Comparison of ENCODE assay signal across 8 cellular contexts in the genomic region with DNA sequence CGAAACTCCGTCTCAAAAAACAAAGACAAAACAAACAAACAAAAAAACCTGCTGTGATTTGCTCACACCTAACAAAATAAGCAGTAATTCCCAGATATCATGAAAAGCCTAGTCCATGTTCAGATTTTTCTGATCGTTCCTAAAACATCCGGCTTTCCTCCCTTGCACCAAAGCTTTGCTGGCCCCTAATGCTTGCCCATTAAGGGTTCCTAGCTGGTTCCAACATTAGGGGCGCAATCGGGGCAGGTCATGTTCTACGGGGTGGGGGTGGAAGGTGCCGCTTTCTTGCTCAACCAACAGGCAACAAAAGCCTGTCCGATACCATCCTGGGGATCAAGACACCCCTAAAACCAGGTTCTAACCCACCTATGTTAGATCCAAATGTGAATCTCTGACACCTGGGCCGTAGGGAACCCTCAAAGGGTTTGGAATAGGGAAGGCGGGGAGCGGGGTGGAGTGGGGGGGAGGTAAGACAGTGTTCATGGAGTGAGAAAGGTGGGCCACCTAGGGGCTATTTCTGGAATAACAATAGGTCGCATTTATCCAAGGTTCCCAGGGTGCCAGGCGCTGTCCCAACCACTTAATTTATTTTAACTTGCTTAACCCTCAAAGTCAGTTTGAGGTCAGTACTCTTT. TPM values are rescaled to one million over a fixed set of nuclear protein-coding genes. Genes with fewer than 3 reads are reported as not detected.
DNase-seq lines count a peak whose midpoint lies in the region; ATAC-seq and TF ChIP-seq lines count a peak whose summit lies in the region.

No MANE protein-coding gene starts in this region.

- ATAC-seq in activated naive CD4-positive, alpha-beta T cell treated with anti-CD3 and anti-CD28 coated beads, Interleukin-2, amount 50 U/mL, for 72 hours: peak; percentile 78 to 91
- ATAC-seq in HG03097 (IDR thresholded peaks at IDR 0.05; ENCODE audit: low FRiP score, unreplicated experiment): no peak
- ATAC-seq in HG03175 (IDR thresholded peaks at IDR 0.05; ENCODE audit: unreplicated experiment): no peak

- H3K9me3 ChIP-seq in CD8-positive, alpha-beta memory T cell (ENCODE audit: low read length): no peaks in the 10 kb centered on the region
- no peaks in the 10 kb centered on the region for H3K9me3 ChIP-seq in OCI-LY1 (ENCODE audit: low read length)

- H3K4me1 ChIP-seq in CD8-positive, alpha-beta memory T cell (ENCODE audit: insufficient read depth, low read length): peaks cover 22% of the 10 kb centered on the region
- peaks cover 28% of the 10 kb centered on the region for H3K4me1 ChIP-seq in OCI-LY1 (ENCODE audit: insufficient read depth, low read length, severe bottlenecking)

- peak overlapping the region in 2 of 8 donors; percentile 27 to 45 for H3K27ac Mint-ChIP-seq in CD8-positive, alpha-beta memory T cell
- H3K27ac Mint-ChIP-seq in activated naive CD4-positive, alpha-beta T cell treated with anti-CD3 and anti-CD28 coated beads, Interleukin-2, amount 50 U/mL, for 72 hours: no peak overlapping the region
- no peak overlapping the region for H3K27ac Mint-ChIP-seq in osteocyte (ENCODE audit: unreplicated experiment)

- H3K9me3 Mint-ChIP-seq in CD8-positive, alpha-beta memory T cell: no peaks in the 10 kb centered on the region
- H3K9me3 Mint-ChIP-seq in activated naive CD4-positive, alpha-beta T cell treated with anti-CD3 and anti-CD28 coated beads, Interleukin-2, amount 50 U/mL, for 72 hours: no peaks in the 10 kb centered on the region
- no peaks in the 10 kb centered on the region for H3K9me3 Mint-ChIP-seq in osteocyte (ENCODE audit: unreplicated experiment)

- no peaks in the 10 kb centered on the region for H3K9me2 ChIP-seq in OCI-LY1 (ENCODE audit: low read depth, low read length)

- TF ChIP-seq CTCF in OCI-LY1 (IDR thresholded peaks at IDR 0.05; ENCODE audit: low read length): peak; percentile 73
- TF ChIP-seq CTCF in osteocyte (IDR thresholded peaks at IDR 0.05): peak; percentile 69

- H3K27me3 Mint-ChIP-seq in CD8-positive, alpha-beta memory T cell: peaks cover 7 to 12% of the 10 kb centered on the region in 2 donors
- peaks cover 2% of the 10 kb centered on the region for H3K27me3 Mint-ChIP-seq in osteocyte (ENCODE audit: unreplicated experiment)

- H3K4me3 Mint-ChIP-seq in CD8-positive, alpha-beta memory T cell: peak overlapping the region in 1 of 7 donors; percentile 27
- no peak overlapping the region for H3K4me3 Mint-ChIP-seq in osteocyte (ENCODE audit: unreplicated experiment)

- CTCF ChIA-PET in CD8-positive, alpha-beta memory T cell (lab: Charles Lee): interaction anchor here (1.1 to 2.3 kb wide), 3 partner anchors 10 to 48 kb away, joined by 4 to 10 read pairs (median 5); no protein-coding TSS in a partner anchor

- no peaks in the 10 kb centered on the region for H3F3A ChIP-seq in OCI-LY1 (ENCODE audit: insufficient read depth, low read length)

- peaks cover 17 to 22% (median 22%) of the 10 kb centered on the region in 3 donors for H3K4me1 Mint-ChIP-seq in CD8-positive, alpha-beta memory T cell
- peaks cover 4% of the 10 kb centered on the region for H3K4me1 Mint-ChIP-seq in osteocyte (ENCODE audit: unreplicated experiment)

- peak overlapping the region; percentile 30 for H3K4me2 ChIP-seq in OCI-LY1 (ENCODE audit: low read length)

- H3K36me3 Mint-ChIP-seq in CD8-positive, alpha-beta memory T cell: no peaks in the 10 kb centered on the region
- no peaks in the 10 kb centered on the region for H3K36me3 Mint-ChIP-seq in activated naive CD4-positive, alpha-beta T cell treated with anti-CD3 and anti-CD28 coated beads, Interleukin-2, amount 50 U/mL, for 72 hours
- no peaks in the 10 kb centered on the region for H3K36me3 Mint-ChIP-seq in osteocyte (ENCODE audit: unreplicated experiment)

- no peak overlapping the region; the same call in 1 of the 2 replicates for H3K9ac ChIP-seq in OCI-LY1 (ENCODE audit: low read length)

- no peak overlapping the region for H3K4me3 ChIP-seq in CD8-positive, alpha-beta memory T cell (ENCODE audit: low read length)
- peak overlapping the region; percentile 16 for H3K4me3 ChIP-seq in OCI-LY1 (ENCODE audit: low read depth, low read length, poor library complexity, severe bottlenecking)

- no peaks in the 10 kb centered on the region for H3K36me3 ChIP-seq in CD8-positive, alpha-beta memory T cell (ENCODE audit: insufficient read depth, low read length)
- no peaks in the 10 kb centered on the region for H3K36me3 ChIP-seq in OCI-LY1 (ENCODE audit: insufficient read depth, low read length)

- no peaks in the 10 kb centered on the region for H4K20me1 ChIP-seq in OCI-LY1 (ENCODE audit: insufficient read depth, low read length)

- no peaks in the 10 kb centered on the region for H3K27me3 ChIP-seq in CD8-positive, alpha-beta memory T cell (ENCODE audit: insufficient read depth, low read length, poor library complexity, severe bottlenecking)
- H3K27me3 ChIP-seq in OCI-LY1 (ENCODE audit: insufficient read depth, low read length): no peaks in the 10 kb centered on the region

- peak in 3 of 5 donors; percentile 19 to 40 (median 26) for DNase-seq in CD8-positive, alpha-beta memory T cell
- peak; percentile 25 for DNase-seq in HT1080 (ENCODE audit: low read depth)
- peak in 1 of 2 donors; percentile 52 for DNase-seq in activated naive CD4-positive, alpha-beta T cell treated with anti-CD3 and anti-CD28 coated beads, Interleukin-2, amount 50 U/mL, for 72 hours (ENCODE audit: low spot score in 2 of 2)
- DNase-seq in glomerular visceral epithelial cell (ENCODE audit: extremely low spot score): peak; percentile 61
- DNase-seq in osteocyte (ENCODE audit: extremely low spot score, unreplicated experiment): no peak

- no peak overlapping the region for H3K27ac ChIP-seq in CD8-positive, alpha-beta memory T cell (ENCODE audit: low read depth, low read length)
- no peak overlapping the region for H3K27ac ChIP-seq in OCI-LY1 (ENCODE audit: low read depth, low read length, poor library complexity, severe bottlenecking)

- H3K79me2 ChIP-seq in OCI-LY1 (ENCODE audit: insufficient read depth, low read length): no peaks in the 10 kb centered on the region

- POLR2A ChIA-PET in CD8-positive, alpha-beta memory T cell (lab: Charles Lee): no interaction called here

- no peak overlapping the region for H2AFZ ChIP-seq in OCI-LY1 (ENCODE audit: low read length)

RNA-seq across cellular contexts. Expression of gene FXYD3, which starts 25.3 kb away (rescaled TPM):
- not detected for total RNA-seq in CD8-positive, alpha-beta memory T cell
- polyA plus RNA-seq in CD8-positive, alpha-beta memory T cell: not detected
- total RNA-seq in HT1080 (2014; rRNA removed; shearing (Covaris generic)): not detected in 2 replicates
- polyA plus RNA-seq in HT1080 (2015; cell fraction: cytosol; rRNA removed): not detected in 2 replicates
- polyA plus RNA-seq in HT1080 (2015; cell fraction: nucleus; rRNA removed): not detected in 2 replicates
- not detected for total RNA-seq in activated naive CD4-positive, alpha-beta T cell treated with anti-CD3 and anti-CD28 coated beads, Interleukin-2, amount 50 U/mL, for 72 hours
- total RNA-seq in osteocyte: not detected in 2 replicates

RNA-seq across cellular contexts. Expression of gene LGI4, which starts 44.6 kb away (rescaled TPM):
- total RNA-seq in CD8-positive, alpha-beta memory T cell: under 1 TPM in 1 of 2 experiments, not detected in 1; 0.18 TPM
- polyA plus RNA-seq in CD8-positive, alpha-beta memory T cell: not detected
- not detected in 2 replicates for total RNA-seq in HT1080 (2014; rRNA removed; shearing (Covaris generic))
- polyA plus RNA-seq in HT1080 (2015; cell fraction: cytosol; rRNA removed): not detected in 2 replicates
- 0.61 TPM in 1 of 2 replicates, not detected in the other for polyA plus RNA-seq in HT1080 (2015; cell fraction: nucleus; rRNA removed)
- 1 to 10 TPM; 1.5 to 2.7 TPM for total RNA-seq in activated naive CD4-positive, alpha-beta T cell treated with anti-CD3 and anti-CD28 coated beads, Interleukin-2, amount 50 U/mL, for 72 hours
- 0.32 and 0.34 TPM in 2 replicates for total RNA-seq in osteocyte

RNA-seq across cellular contexts. Expression of gene FXYD1, which starts 48.3 kb away (rescaled TPM):
- total RNA-seq in CD8-positive, alpha-beta memory T cell: not detected
- polyA plus RNA-seq in CD8-positive, alpha-beta memory T cell: 0.79 TPM
- not detected in 2 replicates for total RNA-seq in HT1080 (2014; rRNA removed; shearing (Covaris generic))
- not detected in 2 replicates for polyA plus RNA-seq in HT1080 (2015; cell fraction: cytosol; rRNA removed)
- not detected in 2 replicates for polyA plus RNA-seq in HT1080 (2015; cell fraction: nucleus; rRNA removed)
- 1 to 10 TPM; 1.4 to 2.1 TPM for total RNA-seq in activated naive CD4-positive, alpha-beta T cell treated with anti-CD3 and anti-CD28 coated beads, Interleukin-2, amount 50 U/mL, for 72 hours
- total RNA-seq in osteocyte: 0.86 TPM in 1 of 2 replicates, not detected in the other

RNA-seq across cellular contexts. Expression of gene HPN, which starts 48.8 kb away (rescaled TPM):
- total RNA-seq in CD8-positive, alpha-beta memory T cell: not detected
- polyA plus RNA-seq in CD8-positive, alpha-beta memory T cell: 0.53 TPM
- total RNA-seq in HT1080 (2014; rRNA removed; shearing (Covaris generic)): not detected in 2 replicates
- not detected in 2 replicates for polyA plus RNA-seq in HT1080 (2015; cell fraction: cytosol; rRNA removed)
- not detected in 2 replicates for polyA plus RNA-seq in HT1080 (2015; cell fraction: nucleus; rRNA removed)
- not detected for total RNA-seq in activated naive CD4-positive, alpha-beta T cell treated with anti-CD3 and anti-CD28 coated beads, Interleukin-2, amount 50 U/mL, for 72 hours
- not detected in 2 replicates for total RNA-seq in osteocyte

RNA-seq across cellular contexts. Expression of gene FXYD7, which starts 52.8 kb away (rescaled TPM):
- total RNA-seq in CD8-positive, alpha-beta memory T cell: 1 to 10 TPM in 1 of 2 experiments, under 1 TPM in 1; 0.60 to 1.0 TPM
- polyA plus RNA-seq in CD8-positive, alpha-beta memory T cell: 12.9 TPM
- 0.66 and 1.7 TPM in 2 replicates for total RNA-seq in HT1080 (2014; rRNA removed; shearing (Covaris generic))
- polyA plus RNA-seq in HT1080 (2015; cell fraction: cytosol; rRNA removed): 0.58 and 0.84 TPM in 2 replicates
- 0.20 TPM in 1 of 2 replicates, not detected in the other for polyA plus RNA-seq in HT1080 (2015; cell fraction: nucleus; rRNA removed)
- total RNA-seq in activated naive CD4-positive, alpha-beta T cell treated with anti-CD3 and anti-CD28 coated beads, Interleukin-2, amount 50 U/mL, for 72 hours: 1 to 10 TPM in 1 of 2 donors, under 1 TPM in 1; 0.82 to 1.8 TPM
- total RNA-seq in osteocyte: 0.50 TPM in 1 of 2 replicates, not detected in the other

Comparison
In these comparisons a context has a peak if more than half of its experiments do, and no peak if none do; other contexts are left out.
1. ATAC-seq: peak in activated naive CD4-positive, alpha-beta T cell treated with anti-CD3 and anti-CD28 coated beads, Interleukin-2, amount 50 U/mL, for 72 hours (2 of 2); none in HG03097 (single experiment) and HG03175 (single experiment).